8 cellular contexts compared by ENCODE assay signal in genomic region chr1:32981003-32981909, GRCh38. TPM values are rescaled to one million over a fixed set of nuclear protein-coding genes. Genes with fewer than 3 reads are reported as not detected.
DNase-seq lines count a peak whose midpoint lies in the region; ATAC-seq and TF ChIP-seq lines count a peak whose summit lies in the region.

No MANE protein-coding gene starts in this region.

- no peaks in the 10 kb centered on the region for H3K9me3 ChIP-seq in Panc1 (ENCODE audit: control insufficient read depth, insufficient read depth, low read depth, low read length)

- no peak for TF ChIP-seq CTCF in Panc1 (IDR thresholded peaks at IDR 0.05)

- in situ Hi-C loops in Panc1 (cut with HindIII; ENCODE audit: low pct_unique_long_range_greater_than_20kb, low sequenced_read_pairs) = no loop called here

- intact Hi-C loops in Panc1 (cut with micrococcal nuclease; ENCODE audit: unreplicated experiment) = no loop called here
- intact Hi-C loops in activated T-helper 2 cell treated with anti-CD3 and anti-CD28 coated beads, Interferon-gamma antibody, Interleukin-2, Interleukin-4, amounts not matched to agents 10 μg/mL and 5 μg/mL and 100 μg/mL, durations not matched to agents 14 hours and 24 hours and 36 hours (cut with micrococcal nuclease) = loop anchor here (1.0 to 5.0 kb wide), 5 partner anchors 10 to 116 kb away; partner anchors contain the start of genes AK2 and RNF19B
- intact Hi-C loops in left cardiac atrium (cut with DNase I) = no loop called here

- H3K4me1 ChIP-seq in Panc1 (ENCODE audit: control insufficient read depth, insufficient read depth, low read length) = peaks cover 14% of the 10 kb centered on the region

- H3K27me3 ChIP-seq in Panc1 (ENCODE audit: control insufficient read depth, insufficient read depth, low read length) = no peaks in the 10 kb centered on the region

- H3K4me3 ChIP-seq in Panc1 (ENCODE audit: low read depth in 2 of 2, low read length in 2 of 2) = 0 out of 4 replicates have a peak overlapping the region, but pooled peaks of 1 of the 2 experiments have one; percentile 10

- H3K4me3 Mint-ChIP-seq in activated T-helper 2 cell treated with anti-CD3 and anti-CD28 coated beads, Interferon-gamma antibody, Interleukin-2, Interleukin-4, amounts not matched to agents 10 μg/mL and 5 μg/mL and 100 μg/mL, durations not matched to agents 14 hours and 24 hours and 36 hours (ENCODE audit: low read depth) = peak overlapping the region; percentile 47

- H3K4me1 Mint-ChIP-seq in activated T-helper 2 cell treated with anti-CD3 and anti-CD28 coated beads, Interferon-gamma antibody, Interleukin-2, Interleukin-4, amounts not matched to agents 10 μg/mL and 5 μg/mL and 100 μg/mL, durations not matched to agents 14 hours and 24 hours and 36 hours (ENCODE audit: low read depth) = peaks cover 64% of the 10 kb centered on the region

- H3K27ac Mint-ChIP-seq in activated T-helper 2 cell treated with anti-CD3 and anti-CD28 coated beads, Interferon-gamma antibody, Interleukin-2, Interleukin-4, amounts not matched to agents 10 μg/mL and 5 μg/mL and 100 μg/mL, durations not matched to agents 14 hours and 24 hours and 36 hours = peak overlapping the region; percentile 87

- H3K27me3 Mint-ChIP-seq in activated T-helper 2 cell treated with anti-CD3 and anti-CD28 coated beads, Interferon-gamma antibody, Interleukin-2, Interleukin-4, amounts not matched to agents 10 μg/mL and 5 μg/mL and 100 μg/mL, durations not matched to agents 14 hours and 24 hours and 36 hours (ENCODE audit: low read depth) = no peaks in the 10 kb centered on the region

- peaks cover 9% of the 10 kb centered on the region for H3K36me3 Mint-ChIP-seq in activated T-helper 2 cell treated with anti-CD3 and anti-CD28 coated beads, Interferon-gamma antibody, Interleukin-2, Interleukin-4, amounts not matched to agents 10 μg/mL and 5 μg/mL and 100 μg/mL, durations not matched to agents 14 hours and 24 hours and 36 hours (ENCODE audit: low read depth)

- H3K36me3 ChIP-seq in Panc1 (ENCODE audit: control insufficient read depth, insufficient read depth, low read length) = no peaks in the 10 kb centered on the region

- ATAC-seq in HG03064 (IDR thresholded peaks at IDR 0.05; ENCODE audit: low read depth, unreplicated experiment) = peak; percentile 84
- ATAC-seq in Panc1 = peak; percentile 95
- peak; percentile 85 to 89 for ATAC-seq in left cardiac atrium

- CTCF ChIA-PET in Panc1 (lab: Charles Lee) = interaction anchor here (0.6 kb wide), 1 partner anchor 98 kb away, joined by 5 read pairs; no protein-coding TSS in a partner anchor

- H3K27ac ChIP-seq in Panc1 (ENCODE audit: low read length) = peak overlapping the region; percentile 77

- DNase-seq in NCI-H1092 treated with DMSO at 0.1 percent for 48 hours (lab: John Stamatoyannopoulos, UW) (peak; percentile 41), NCI-H1092 (lab: John Stamatoyannopoulos, UW) (no peak), Panc1 (ENCODE audit: low read depth, low spot score) (peak; percentile 89), left cardiac atrium (peak; percentile 55), D341Med (ENCODE audit: low spot score) (no peak)
- DNase-seq in activated T-helper 2 cell treated with anti-CD3 and anti-CD28 coated beads, Interferon-gamma antibody, Interleukin-2, Interleukin-4, amounts not matched to agents 10 μg/mL and 5 μg/mL and 100 μg/mL, durations not matched to agents 14 hours and 24 hours and 36 hours (ENCODE audit: low spot score) = peak; percentile 58
- peak; percentile 33 to 35 for DNase-seq in stimulated activated CD4-positive, alpha-beta T cell treated with anti-CD3 and anti-CD28 coated beads, Interleukin-15, amount 100 ng/mL, for 1 hour (ENCODE audit: low read depth in 1 of 2, low spot score in 1 of 2)

- no TSS peak for BruUV-seq in Panc1 (replicated peaks; lab: Mats Ljungman, UMichigan)

- peaks cover 4% of the 10 kb centered on the region for H3K9me3 Mint-ChIP-seq in activated T-helper 2 cell treated with anti-CD3 and anti-CD28 coated beads, Interferon-gamma antibody, Interleukin-2, Interleukin-4, amounts not matched to agents 10 μg/mL and 5 μg/mL and 100 μg/mL, durations not matched to agents 14 hours and 24 hours and 36 hours

- POLR2A ChIA-PET in Panc1 (lab: Charles Lee) = no interaction called here

RNA-seq across cellular contexts. Expression of gene RNF19B, which starts 16.6 kb away (rescaled TPM):
- total RNA-seq in Panc1 (2021; ENCODE audit: unreplicated experiment) = 29.1 TPM
- polyA plus RNA-seq in Panc1 (2012; ENCODE audit: insufficient read length) = 20.4 TPM
- total RNA-seq in activated T-helper 2 cell treated with anti-CD3 and anti-CD28 coated beads, Interferon-gamma antibody, Interleukin-2, Interleukin-4, amounts not matched to agents 10 μg/mL and 5 μg/mL and 100 μg/mL, durations not matched to agents 14 hours and 24 hours and 36 hours = 50.4 and 52.5 TPM in 2 replicates
- total RNA-seq in left cardiac atrium = 10 to 100 TPM; 10.7 to 12.8 TPM

RNA-seq across cellular contexts. Expression of gene AK2, which starts 55.4 kb away (rescaled TPM):
- total RNA-seq in Panc1 (2021; ENCODE audit: unreplicated experiment) = 213 TPM
- 184 TPM for polyA plus RNA-seq in Panc1 (2012; ENCODE audit: insufficient read length)
- total RNA-seq in activated T-helper 2 cell treated with anti-CD3 and anti-CD28 coated beads, Interferon-gamma antibody, Interleukin-2, Interleukin-4, amounts not matched to agents 10 μg/mL and 5 μg/mL and 100 μg/mL, durations not matched to agents 14 hours and 24 hours and 36 hours = 349 TPM in 2 replicates
- total RNA-seq in left cardiac atrium = 100 to 1,000 TPM; 121 to 142 TPM

Comparison
In these comparisons a context has a peak if more than half of its experiments do, and no peak if none do; other contexts are left out.
1. DNase-seq: peak in NCI-H1092 treated with DMSO at 0.1 percent for 48 hours (single experiment), Panc1 (single experiment), activated T-helper 2 cell treated with anti-CD3 and anti-CD28 coated beads, Interferon-gamma antibody, Interleukin-2, Interleukin-4, amounts not matched to agents 10 μg/mL and 5 μg/mL and 100 μg/mL, durations not matched to agents 14 hours and 24 hours and 36 hours (single experiment), left cardiac atrium (single experiment) and stimulated activated CD4-positive, alpha-beta T cell treated with anti-CD3 and anti-CD28 coated beads, Interleukin-15, amount 100 ng/mL, for 1 hour (2 of 2); none in NCI-H1092 (single experiment) and D341Med (single experiment).
2. Peak in every context shown above with its lines, with median percentiles within 50 percentile points of each other: ATAC-seq.